Comparison of ENCODE assay signal across 8 cellular contexts in the genomic region with DNA sequence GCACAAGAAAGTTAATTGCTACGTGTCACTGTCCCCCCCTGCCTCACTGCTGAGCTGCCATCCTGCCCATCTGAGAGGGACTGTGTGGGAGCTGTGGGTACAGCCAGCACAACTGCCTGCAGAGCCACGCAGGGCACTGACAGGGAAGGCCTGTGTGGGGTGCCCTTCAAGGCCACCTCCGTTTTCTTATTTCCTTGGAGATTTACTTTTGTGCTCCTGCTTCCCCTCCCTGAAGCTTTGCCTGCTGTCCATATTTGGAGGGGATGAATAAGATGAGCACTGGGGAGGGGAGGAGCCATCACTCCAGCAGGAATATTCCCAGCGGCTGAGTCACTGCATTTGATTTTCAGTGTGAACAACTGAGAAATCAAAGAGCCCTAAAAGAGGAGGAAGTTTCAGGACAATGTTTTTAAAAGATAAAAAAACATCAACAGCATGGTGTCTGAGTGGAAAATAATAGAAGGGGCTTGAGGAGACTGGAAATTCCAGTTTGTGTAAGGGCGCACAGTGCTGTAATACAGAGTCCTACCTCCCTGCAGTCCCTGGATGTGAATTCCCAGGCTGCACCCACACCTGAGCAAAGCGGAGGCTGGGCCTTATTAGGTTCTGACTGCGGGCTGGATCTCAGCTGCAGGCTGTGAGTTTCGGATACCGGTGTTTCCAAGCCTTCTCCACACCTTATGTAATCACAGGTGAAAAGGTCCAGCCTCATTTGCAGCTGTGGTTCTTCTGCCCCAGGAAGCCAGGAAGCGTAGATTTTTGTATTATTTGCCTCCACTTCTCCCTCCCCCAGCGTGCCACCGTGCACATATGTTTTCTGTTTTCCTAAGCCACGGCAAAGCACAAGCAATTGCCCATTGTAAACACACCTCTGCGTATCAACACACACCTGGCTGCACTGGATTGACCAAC.
DNase-seq lines count a peak whose midpoint lies in the region; ATAC-seq and TF ChIP-seq lines count a peak whose summit lies in the region.
"Had no signal": no experiment of that assay in that cellular context is flagged by ENCODE, and none has a peak within 500 bp of the region (broad histone marks: within the 10 kb centered on the region; RNA-seq: fewer than 3 reads in every experiment).

No MANE protein-coding gene starts in this region.

- DNase-seq in HFF-Myc (ENCODE audit: extremely low read depth, low read depth) (peak; percentile 36), NCI-H774 (lab: John Stamatoyannopoulos, UW) (peak; percentile 82), NCI-H446 treated with DMSO at 0.1 percent for 48 hours (lab: John Stamatoyannopoulos, UW) (no peak)
- no peak for DNase-seq in CD4-positive, alpha-beta memory T cell

- peak overlapping the region; percentile 5 for H3K27ac ChIP-seq in parathyroid adenoma
- no peak overlapping the region for H3K27ac ChIP-seq in CD4-positive, alpha-beta memory T cell (ENCODE audit: low read depth, low read length)
- H3K27ac ChIP-seq: ovary had no signal

- H3K79me2 ChIP-seq in parathyroid adenoma, result peaks cover 5% of the 10 kb centered on the region

- no peaks in the 10 kb centered on the region for H3K27me3 Mint-ChIP-seq in CD4-positive, alpha-beta memory T cell

- POLR2A ChIA-PET in CD4-positive, alpha-beta memory T cell (lab: Charles Lee; ENCODE audit: partially characterized antibody), result interaction anchor here (0.9 kb wide), 1 partner anchor 155 kb away, joined by 3 read pairs; no protein-coding TSS in a partner anchor

- ATAC-seq in esophagus mucosa (peak; percentile 78), HG02610 (IDR thresholded peaks at IDR 0.05; ENCODE audit: unreplicated experiment) (no peak)

- TF ChIP-seq CTCF in HFF-Myc (IDR thresholded peaks at IDR 0.05; ENCODE audit: low read depth, low read length, missing control alignments) (no peak), parathyroid adenoma (IDR thresholded peaks at IDR 0.05) (no peak)

- H3K4me3 ChIP-seq in HFF-Myc (replicated peaks; ENCODE audit: low read depth, low read length) (no peak overlapping the region), parathyroid adenoma (ENCODE audit: low read depth, low read length) (no peak overlapping the region)
- no peak overlapping the region for H3K4me3 ChIP-seq in CD4-positive, alpha-beta memory T cell (ENCODE audit: low read length in 2 of 2)
- H3K4me3 ChIP-seq: ovary had no signal

- H3K9me3 ChIP-seq in parathyroid adenoma (ENCODE audit: control insufficient read depth, low read length), result no peaks in the 10 kb centered on the region
- no peaks in the 10 kb centered on the region for H3K9me3 ChIP-seq in CD4-positive, alpha-beta memory T cell (ENCODE audit: control insufficient read depth in 1 of 2, low read length in 2 of 2)
- H3K9me3 ChIP-seq: ovary had no signal

- CTCF ChIA-PET in CD4-positive, alpha-beta memory T cell (lab: Charles Lee; ENCODE audit: partially characterized antibody), result no interaction called here

- H3K9ac ChIP-seq in parathyroid adenoma, result no peak overlapping the region

- H3K27ac Mint-ChIP-seq in CD4-positive, alpha-beta memory T cell, result peak overlapping the region in 3 of 7 donors; percentile 37 to 74 (median 56)

- H3K27me3 ChIP-seq in parathyroid adenoma (ENCODE audit: control insufficient read depth, insufficient read depth, low read length), result no peaks in the 10 kb centered on the region
- H3K27me3 ChIP-seq in CD4-positive, alpha-beta memory T cell (ENCODE audit: insufficient read depth, low read length), result no peaks in the 10 kb centered on the region
- H3K27me3 ChIP-seq: ovary had no signal

- intact Hi-C loops in CD4-positive, alpha-beta memory T cell (cut with micrococcal nuclease), result loop anchor here (5.0 to 10.0 kb wide), 2 partner anchors 127 to 154 kb away; no protein-coding TSS in a partner anchor

- H3K4me1 ChIP-seq in parathyroid adenoma, result peaks cover 6% of the 10 kb centered on the region
- H3K4me1 ChIP-seq in CD4-positive, alpha-beta memory T cell (ENCODE audit: insufficient read depth, low read length), result peaks cover 30% of the 10 kb centered on the region

- no peak overlapping the region for H3K4me3 Mint-ChIP-seq in CD4-positive, alpha-beta memory T cell

- H3K4me2 ChIP-seq in parathyroid adenoma (ENCODE audit: low read length), result no peak overlapping the region

- H3K9me3 Mint-ChIP-seq in CD4-positive, alpha-beta memory T cell, result no peaks in the 10 kb centered on the region

- peak overlapping the region; percentile 0 for H2AFZ ChIP-seq in parathyroid adenoma

- peaks cover 21 to 44% (median 33%) of the 10 kb centered on the region in 4 donors for H3K4me1 Mint-ChIP-seq in CD4-positive, alpha-beta memory T cell

- peaks cover 49 to 65% of the 10 kb centered on the region in 2 donors for H3K36me3 Mint-ChIP-seq in CD4-positive, alpha-beta memory T cell

- H3K36me3 ChIP-seq in parathyroid adenoma (ENCODE audit: control insufficient read depth, insufficient read depth, low read length), result no peaks in the 10 kb centered on the region
- H3K36me3 ChIP-seq in CD4-positive, alpha-beta memory T cell (ENCODE audit: insufficient read depth, low read length), result no peaks in the 10 kb centered on the region
- H3K36me3 ChIP-seq: ovary had no signal

Comparison
In these comparisons a context has a peak if more than half of its experiments do, and no peak if none do; other contexts are left out.
1. DNase-seq: peak in HFF-Myc (single experiment) and NCI-H774 (single experiment); none in NCI-H446 treated with DMSO at 0.1 percent for 48 hours (single experiment) and CD4-positive, alpha-beta memory T cell (0 of 5).